Comparison of ENCODE assay signal across 18 cellular contexts in the genomic region with DNA sequence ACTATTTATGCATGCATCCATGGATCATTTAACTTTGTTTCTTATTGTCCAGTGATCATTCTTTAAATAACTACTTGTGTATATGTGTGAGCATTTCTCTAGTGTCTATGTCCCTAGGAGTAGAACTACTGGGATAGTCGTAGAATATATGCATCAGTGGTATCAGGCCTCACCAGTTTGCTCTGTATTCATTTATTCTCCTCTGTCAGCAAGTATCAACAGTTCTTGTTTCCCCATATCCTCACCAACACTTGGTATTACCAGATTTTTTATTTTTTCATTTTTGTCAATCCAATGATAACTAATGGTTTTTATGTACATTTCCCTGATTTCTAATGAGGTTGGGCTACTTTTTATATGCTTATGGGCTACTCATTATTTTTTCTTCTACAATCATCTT. TPM values are rescaled to one million over a fixed set of nuclear protein-coding genes. Genes with fewer than 3 reads are reported as not detected.
A peak's percentile ranks its signal among the peaks of the same experiment; 100 is the strongest.
DNase-seq lines count a peak whose midpoint lies in the region; ATAC-seq and TF ChIP-seq lines count a peak whose summit lies in the region.
"Had no signal": no experiment of that assay in that cellular context is flagged by ENCODE, and none has a peak within 500 bp of the region (broad histone marks: within the 10 kb centered on the region; RNA-seq: fewer than 3 reads in every experiment).

No MANE protein-coding gene starts in this region.

- TF ChIP-seq CTCF in VCaP (conservative IDR thresholded peaks at IDR 0.05) (no peak), glutamatergic neuron (IDR thresholded peaks at IDR 0.05; ENCODE audit: partially characterized antibody, unreplicated experiment) (no peak)

- no peak for ATAC-seq in activated T-cell treated with anti-CD3 and anti-CD28 coated beads, Interleukin-2, amount 50 U/mL, for 72 hours (replicated peaks in 1 of 2)
- no peak for ATAC-seq in activated T-cell treated with anti-CD3 and anti-CD28 coated beads, Interleukin-2, amount 50 U/mL, for 4 hours
- no peak for ATAC-seq in GM19467 (IDR thresholded peaks at IDR 0.05; ENCODE audit: unreplicated experiment)
- ATAC-seq: A549; CD8-positive, alpha-beta T cell had no signal

- no peak for DNase-seq in activated T-cell treated with anti-CD3 and anti-CD28 coated beads, Interleukin-2, amount 50 U/mL, for 72 hours
- no peak for DNase-seq in activated T-cell treated with anti-CD3 and anti-CD28 coated beads, Interleukin-2, amount 50 U/mL, for 4 hours
- DNase-seq in glutamatergic neuron: no peak
- DNase-seq in NCI-H524 treated with DMSO at 0.1 percent for 48 hours (lab: John Stamatoyannopoulos, UW): no peak
- DNase-seq: AML-193; Caco-2; Calu3; CD4-positive, alpha-beta T cell; CD8-positive, alpha-beta T cell; DMS79 treated with DMSO at 0.1 percent for 48 hours; GF-D8 had no signal

- peak overlapping the region; percentile 83 for H3K27ac Mint-ChIP-seq in activated T-cell treated with anti-CD3 and anti-CD28 coated beads, Interleukin-2, amount 50 U/mL, for 72 hours
- peak overlapping the region; percentile 53 for H3K27ac Mint-ChIP-seq in glutamatergic neuron (ENCODE audit: unreplicated experiment)
- H3K27ac Mint-ChIP-seq: B cell; CD4-positive, alpha-beta T cell; CD8-positive, alpha-beta T cell had no signal

- H3K9me3 Mint-ChIP-seq in activated T-cell treated with anti-CD3 and anti-CD28 coated beads, Interleukin-2, amount 50 U/mL, for 72 hours: peaks cover 4 to 7% of the 10 kb centered on the region in 2 donors
- peaks cover 5% of the 10 kb centered on the region for H3K9me3 Mint-ChIP-seq in activated T-cell treated with anti-CD3 and anti-CD28 coated beads, Interleukin-2, amount 50 U/mL, for 4 hours
- H3K9me3 Mint-ChIP-seq in glutamatergic neuron (ENCODE audit: unreplicated experiment): peaks cover 5% of the 10 kb centered on the region

- peaks cover 6 to 9% of the 10 kb centered on the region in 2 donors for H3K36me3 Mint-ChIP-seq in activated T-cell treated with anti-CD3 and anti-CD28 coated beads, Interleukin-2, amount 50 U/mL, for 72 hours (ENCODE audit: insufficient read depth in 2 of 2)
- peaks cover 17% of the 10 kb centered on the region for H3K36me3 Mint-ChIP-seq in activated T-cell treated with anti-CD3 and anti-CD28 coated beads, Interleukin-2, amount 50 U/mL, for 4 hours (ENCODE audit: insufficient read depth)
- no peaks in the 10 kb centered on the region for H3K36me3 Mint-ChIP-seq in glutamatergic neuron (ENCODE audit: unreplicated experiment)

- no peak overlapping the region for H3K4me3 Mint-ChIP-seq in activated T-cell treated with anti-CD3 and anti-CD28 coated beads, Interleukin-2, amount 50 U/mL, for 72 hours
- H3K4me3 Mint-ChIP-seq in activated T-cell treated with anti-CD3 and anti-CD28 coated beads, Interleukin-2, amount 50 U/mL, for 4 hours: no peak overlapping the region
- H3K4me3 Mint-ChIP-seq in glutamatergic neuron (ENCODE audit: unreplicated experiment): peak overlapping the region; percentile 37
- H3K4me3 Mint-ChIP-seq: B cell; CD4-positive, alpha-beta T cell; CD8-positive, alpha-beta T cell had no signal

- peak overlapping the region; percentile 91 for H3K27ac ChIP-seq in VCaP
- H3K27ac ChIP-seq: 22Rv1; A549; BLaER1 treated with 17β-estradiol and CSF1 and Interleukin-3, amounts not matched to agents 10 nM and 100 nM; C4-2B had no signal

- H3K4me1 Mint-ChIP-seq in activated T-cell treated with anti-CD3 and anti-CD28 coated beads, Interleukin-2, amount 50 U/mL, for 72 hours (ENCODE audit: low read depth): no peaks in the 10 kb centered on the region
- H3K4me1 Mint-ChIP-seq in activated T-cell treated with anti-CD3 and anti-CD28 coated beads, Interleukin-2, amount 50 U/mL, for 4 hours (ENCODE audit: low read depth): peaks cover 3% of the 10 kb centered on the region
- H3K4me1 Mint-ChIP-seq in glutamatergic neuron (ENCODE audit: low read depth, unreplicated experiment): peaks cover 24% of the 10 kb centered on the region

- no peaks in the 10 kb centered on the region for H3K27me3 Mint-ChIP-seq in activated T-cell treated with anti-CD3 and anti-CD28 coated beads, Interleukin-2, amount 50 U/mL, for 72 hours (ENCODE audit: low read depth)
- H3K27me3 Mint-ChIP-seq in activated T-cell treated with anti-CD3 and anti-CD28 coated beads, Interleukin-2, amount 50 U/mL, for 4 hours (ENCODE audit: low read depth): no peaks in the 10 kb centered on the region
- no peaks in the 10 kb centered on the region for H3K27me3 Mint-ChIP-seq in glutamatergic neuron (ENCODE audit: unreplicated experiment)
- H3K27me3 Mint-ChIP-seq: B cell; CD4-positive, alpha-beta T cell had no signal

RNA-seq across cellular contexts. Expression of a gene that starts 27.9 kb away (rescaled TPM):
- total RNA-seq in activated T-cell treated with anti-CD3 and anti-CD28 coated beads, Interleukin-2, amount 50 U/mL, for 72 hours: 100 to 1,000 TPM in 1 of 2 donors, 10 to 100 TPM in 1; 65.9 to 102 TPM
- 100 to 1,000 TPM; 107 to 115 (median 110) TPM for total RNA-seq in activated T-cell treated with anti-CD3 and anti-CD28 coated beads, Interleukin-2, amount 50 U/mL, for 4 hours
- total RNA-seq in glutamatergic neuron (ENCODE audit: unreplicated experiment): 58.0 TPM
